8 cellular contexts compared by ENCODE assay signal in the genomic region with DNA sequence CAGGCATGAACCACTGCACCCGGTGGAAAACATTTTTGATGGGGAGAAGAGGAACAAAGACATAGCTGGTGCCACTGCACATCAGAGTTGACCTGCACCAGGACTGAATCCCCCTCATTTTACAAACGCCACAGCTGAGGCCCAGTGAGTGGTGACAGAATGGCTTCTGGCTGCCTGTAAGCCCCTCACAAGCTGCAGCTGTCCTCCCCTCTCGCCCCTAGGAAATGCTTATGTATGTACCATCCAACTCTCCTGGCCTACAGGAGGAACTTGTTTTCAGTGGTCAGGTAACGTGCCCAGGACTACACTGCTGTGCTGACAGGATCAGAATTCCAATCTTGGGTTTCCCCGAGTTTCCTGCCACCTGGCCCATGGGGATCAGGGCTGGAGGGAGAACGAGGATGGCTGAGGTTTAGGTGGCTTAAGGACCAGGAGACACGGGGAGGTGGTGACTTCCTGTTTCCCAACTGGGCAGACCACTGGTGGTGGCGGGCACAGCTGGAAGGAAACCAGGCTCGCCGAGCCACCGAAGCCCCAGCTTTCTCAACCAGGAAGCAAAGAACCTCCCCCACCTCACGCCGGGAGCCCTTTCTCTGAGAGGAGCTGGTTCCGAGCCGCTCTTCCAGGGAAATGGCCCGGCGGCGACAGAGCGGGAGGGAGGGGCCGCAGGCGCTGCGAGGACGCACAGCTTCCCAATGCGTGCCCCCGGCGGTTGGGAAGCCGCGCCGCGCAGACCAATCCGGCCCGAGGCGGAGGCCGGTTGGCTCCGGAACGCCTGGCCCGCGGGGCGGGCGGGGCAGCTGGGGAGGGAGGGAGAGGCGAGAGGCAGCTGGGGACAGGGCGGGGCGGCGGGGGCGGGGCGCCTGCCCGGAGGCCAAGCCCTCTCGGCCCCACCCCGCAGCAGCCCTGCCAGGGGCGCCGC. TPM values are rescaled to one million over a fixed set of nuclear protein-coding genes. Genes with fewer than 3 reads are reported as not detected.
DNase-seq lines count a peak whose midpoint lies in the region; ATAC-seq and TF ChIP-seq lines count a peak whose summit lies in the region.

No MANE protein-coding gene starts in this region.

- H3K4me2 ChIP-seq in DND-41 (ENCODE audit: insufficient read depth, low read length) (peak overlapping the region; percentile 88), Karpas-422 (ENCODE audit: low read depth, low read length, poor library complexity, severe bottlenecking) (peak overlapping the region; percentile 94)

- peak overlapping the region; percentile 86 for H3K4me3 Mint-ChIP-seq in activated naive CD4-positive, alpha-beta T cell treated with anti-CD3 and anti-CD28 coated beads, Interleukin-2, amount 10 ng/mL, durations not matched to agents 7 days and 5 days

- 10 to 23% methylated on average over 8 to 20 of the region's 51 CpGs for WGBS in testis, 2 donors

- ATAC-seq in DND-41 (ENCODE audit: insufficient read depth, low read depth), result peak; percentile 81
- peak; percentile 61 for ATAC-seq in GM21723 (IDR thresholded peaks at IDR 0.05; ENCODE audit: unreplicated experiment)

- TF ChIP-seq POLR2A in testis (IDR thresholded peaks at IDR 0.05), result peak; percentile 16

- H3K27me3 ChIP-seq in DND-41 (ENCODE audit: insufficient read depth, low read length, poor library complexity) (no peaks in the 10 kb centered on the region), Karpas-422 (ENCODE audit: low read length) (no peaks in the 10 kb centered on the region), testis (no peaks in the 10 kb centered on the region)

- H3K27ac ChIP-seq in DND-41 (ENCODE audit: low read length) (peak overlapping the region; percentile 97), Karpas-422 (ENCODE audit: low read length) (peak overlapping the region; percentile 52), testis (peak overlapping the region; percentile 89 to 90)

- no peaks in the 10 kb centered on the region for H3K9me2 ChIP-seq in Karpas-422 (replicated peaks; ENCODE audit: insufficient read depth, low read length)

- H3K4me3 ChIP-seq in DND-41 (ENCODE audit: low read depth in 1 of 2, low read length in 2 of 2) (peak overlapping the region; percentile 37 to 86; a peak in 3 of 4 replicates), Karpas-422 (ENCODE audit: low read length) (peak overlapping the region; percentile 97), testis (peak overlapping the region; percentile 55 to 71)

- intact Hi-C loops in testis (cut with DNase I; ENCODE audit: low total_unique reads), result no loop called here

- H3K79me2 ChIP-seq in DND-41 (ENCODE audit: insufficient read depth, low read length) (peaks cover 33% of the 10 kb centered on the region), Karpas-422 (ENCODE audit: low read length) (0 out of 2 replicates have a peak, but pooled peaks cover 5% of the 10 kb centered on the region)

- H2AFZ ChIP-seq in DND-41 (ENCODE audit: low read depth, low read length), result peak overlapping the region; percentile 89
- peak overlapping the region; percentile 96; the same call in 1 of the 2 replicates for H2AFZ ChIP-seq in Karpas-422 (ENCODE audit: low read length)

- CTCF ChIA-PET in activated naive CD4-positive, alpha-beta T cell treated with anti-CD3 and anti-CD28 coated beads, Interleukin-2, amount 10 ng/mL, durations not matched to agents 7 days and 5 days (lab: Charles Lee), result interaction anchor here (2.5 kb wide), 1 partner anchor 12 kb away, joined by 8 read pairs; the partner anchor contains the start of gene RCE1

- DNase-seq in DND-41 (peak; percentile 93), Karpas-422 (peak; percentile 96), RPMI7951 (ENCODE audit: low read depth) (peak; percentile 92), germinal center (ENCODE audit: low spot score) (peak; percentile 93), non-pigmented ciliary epithelial cell (ENCODE audit: low read depth) (peak; percentile 46), testis (peak; percentile 93)
- DNase-seq in activated naive CD4-positive, alpha-beta T cell treated with anti-CD3 and anti-CD28 coated beads, Interleukin-2, amount 10 ng/mL, durations not matched to agents 7 days and 5 days, result peak; percentile 92

- peak overlapping the region; percentile 85 for H3K27ac Mint-ChIP-seq in activated naive CD4-positive, alpha-beta T cell treated with anti-CD3 and anti-CD28 coated beads, Interleukin-2, amount 10 ng/mL, durations not matched to agents 7 days and 5 days

- H3K4me1 Mint-ChIP-seq in activated naive CD4-positive, alpha-beta T cell treated with anti-CD3 and anti-CD28 coated beads, Interleukin-2, amount 10 ng/mL, durations not matched to agents 7 days and 5 days, result peaks cover 34% of the 10 kb centered on the region

- H3K27me3 Mint-ChIP-seq in activated naive CD4-positive, alpha-beta T cell treated with anti-CD3 and anti-CD28 coated beads, Interleukin-2, amount 10 ng/mL, durations not matched to agents 7 days and 5 days, result peaks cover 3% of the 10 kb centered on the region

- H3K36me3 ChIP-seq in DND-41 (ENCODE audit: insufficient read depth, low read length) (peaks cover 31% of the 10 kb centered on the region), Karpas-422 (ENCODE audit: insufficient read depth, low read length) (no peaks in the 10 kb centered on the region), testis (ENCODE audit: low read depth, missing control alignments) (no peaks in the 10 kb centered on the region)

- H3K9me3 Mint-ChIP-seq in activated naive CD4-positive, alpha-beta T cell treated with anti-CD3 and anti-CD28 coated beads, Interleukin-2, amount 10 ng/mL, durations not matched to agents 7 days and 5 days, result no peaks in the 10 kb centered on the region

- TF ChIP-seq CTCF in DND-41 (IDR thresholded peaks at IDR 0.05; ENCODE audit: borderline replicate concordance, extremely low read depth, low read length, poor library complexity, severe bottlenecking) (no peak), testis (IDR thresholded peaks at IDR 0.05) (no peak)

- H3K9ac ChIP-seq in DND-41 (ENCODE audit: low read depth, low read length) (peak overlapping the region; percentile 65), Karpas-422 (ENCODE audit: low read length) (peak overlapping the region; percentile 86)

- no peaks in the 10 kb centered on the region for H3K36me3 Mint-ChIP-seq in activated naive CD4-positive, alpha-beta T cell treated with anti-CD3 and anti-CD28 coated beads, Interleukin-2, amount 10 ng/mL, durations not matched to agents 7 days and 5 days

- peaks cover 21% of the 10 kb centered on the region; the same call in 1 of the 2 replicates for H4K20me1 ChIP-seq in DND-41 (ENCODE audit: insufficient read depth, low read length)
- H4K20me1 ChIP-seq in Karpas-422 (ENCODE audit: insufficient read depth, low read depth, low read length), result no peaks in the 10 kb centered on the region

- H3K4me1 ChIP-seq in DND-41 (ENCODE audit: insufficient read depth, low read length) (peaks cover 38% of the 10 kb centered on the region), Karpas-422 (ENCODE audit: low read length) (peaks cover 23% of the 10 kb centered on the region), testis (peaks cover 7% of the 10 kb centered on the region)

- H3K9me3 ChIP-seq in DND-41 (ENCODE audit: insufficient read depth, low read length, severe bottlenecking) (no peaks in the 10 kb centered on the region), Karpas-422 (ENCODE audit: low read length) (no peaks in the 10 kb centered on the region), testis (no peaks in the 10 kb centered on the region)

RNA-seq across cellular contexts. Expression of gene LRFN4, which starts 1.0 kb away (rescaled TPM):
- total RNA-seq in Karpas-422 (2014; rRNA removed; shearing (Covaris generic); ENCODE audit: low replicate concordance), result 8.7 and 24.2 TPM in 2 replicates
- total RNA-seq in RPMI7951 (2014; rRNA removed; shearing (Covaris generic)), result 10.6 and 19.7 TPM in 2 replicates
- total RNA-seq in testis, result 10 to 100 TPM; 23.2 to 24.6 TPM
- polyA plus RNA-seq in testis (ENCODE audit: insufficient read depth, low read depth, low replicate concordance), result 27.2 TPM

RNA-seq across cellular contexts. Expression of gene RCE1, which starts 12.6 kb away (rescaled TPM):
- total RNA-seq in Karpas-422 (2014; rRNA removed; shearing (Covaris generic); ENCODE audit: low replicate concordance), result 20.4 and 53.3 TPM in 2 replicates
- 23.2 and 26.1 TPM in 2 replicates for total RNA-seq in RPMI7951 (2014; rRNA removed; shearing (Covaris generic))
- 10 to 100 TPM; 54.3 to 56.9 TPM for total RNA-seq in testis
- 26.4 TPM for polyA plus RNA-seq in testis (ENCODE audit: insufficient read depth, low read depth, low replicate concordance)

Comparison
In these comparisons a context has a peak if more than half of its experiments do, and no peak if none do; other contexts are left out.
1. Peak in every context shown above with its lines: DNase-seq, ATAC-seq, H3K4me3 ChIP-seq and H3K27ac ChIP-seq.
2. DNase-seq: peak in every context shown above with its lines; median percentile 96 in Karpas-422; 93 in DND-41; 93 in germinal center; 93 in testis; 92 in RPMI7951; 92 in activated naive CD4-positive, alpha-beta T cell treated with anti-CD3 and anti-CD28 coated beads, Interleukin-2, amount 10 ng/mL, durations not matched to agents 7 days and 5 days; 46 in non-pigmented ciliary epithelial cell.